32 cellular contexts compared by ENCODE assay signal in genomic region chr6:907928-908327, GRCh38.
"Had no signal": no experiment of that assay in that cellular context is flagged by ENCODE, and none has a peak within 500 bp of the region (broad histone marks: within the 10 kb centered on the region; RNA-seq: fewer than 3 reads in every experiment).

No MANE protein-coding gene starts in this region.

- DNase-seq: activated B cell treated with CpG ODN at 0.5 μM for 24 hours; activated CD4-positive, alpha-beta T cell treated with anti-CD3 and anti-CD28 coated beads for 48 hours; activated CD4-positive, alpha-beta T cell treated with anti-CD3 and anti-CD28 coated beads, Interleukin-2, amount 50 U/mL, for 1 hour; activated CD4-positive, alpha-beta T cell treated with anti-CD3 and anti-CD28 coated beads, Interleukin-2, amount 50 U/mL, for 48 hours; activated CD8-positive, alpha-beta memory T cell treated with anti-CD3 and anti-CD28 coated beads for 24 hours; activated CD8-positive, alpha-beta T cell treated with anti-CD3 and anti-CD28 coated beads for 36 hours; activated effector memory CD4-positive, alpha-beta T cell treated with Interleukin-2 at 50 U/mL for 16 hours; activated gamma-delta T cell treated with Interleukin-2 at 50 U/mL for 16 hours; activated naive CD4-positive, alpha-beta T cell treated with anti-CD3 and anti-CD28 coated beads, Interleukin-2, amount 50 U/mL, for 16 hours; activated naive CD4-positive, alpha-beta T cell treated with Interleukin-2 at 50 U/mL for 16 hours; activated T-cell treated with anti-CD3 and anti-CD28 coated beads, Interleukin-2, amount 50 U/mL, for 4 hours; amniotic stem cell; anterior cingulate cortex; brain microvascular endothelial cell; cortex of kidney; dermis blood vessel endothelial cell; effector CD4-positive, alpha-beta T cell; effector memory CD8-positive, alpha-beta T cell; foreskin fibroblast; head of caudate nucleus; T-helper 1 cell; T-helper 17 cell; T1000; WERI-Rb-1 had no signal

- H3K27ac ChIP-seq: brain microvascular endothelial cell, WERI-Rb-1 had no signal

- FAIRE-seq: astrocyte, bronchial epithelial cell, endometrium, endothelial cell of umbilical vein, frontal cortex had no signal

- ATAC-seq: activated CD4-positive, CD25-positive, alpha-beta regulatory T cell treated with anti-CD3 and anti-CD28 coated beads, Interleukin-2, amount 50 U/mL, for 24 hours; activated CD8-positive, alpha-beta T cell treated with anti-CD3 and anti-CD28 coated beads for 36 hours; activated T-helper 17 cell treated with anti-CD3 and anti-CD28 coated beads, Interleukin-2, amount 50 U/mL, for 72 hours; effector memory CD8-positive, alpha-beta T cell; esophagus mucosa; T-helper 17 cell had no signal

- H3K36me3 ChIP-seq: brain microvascular endothelial cell, WERI-Rb-1 had no signal
